In the genomic region with DNA sequence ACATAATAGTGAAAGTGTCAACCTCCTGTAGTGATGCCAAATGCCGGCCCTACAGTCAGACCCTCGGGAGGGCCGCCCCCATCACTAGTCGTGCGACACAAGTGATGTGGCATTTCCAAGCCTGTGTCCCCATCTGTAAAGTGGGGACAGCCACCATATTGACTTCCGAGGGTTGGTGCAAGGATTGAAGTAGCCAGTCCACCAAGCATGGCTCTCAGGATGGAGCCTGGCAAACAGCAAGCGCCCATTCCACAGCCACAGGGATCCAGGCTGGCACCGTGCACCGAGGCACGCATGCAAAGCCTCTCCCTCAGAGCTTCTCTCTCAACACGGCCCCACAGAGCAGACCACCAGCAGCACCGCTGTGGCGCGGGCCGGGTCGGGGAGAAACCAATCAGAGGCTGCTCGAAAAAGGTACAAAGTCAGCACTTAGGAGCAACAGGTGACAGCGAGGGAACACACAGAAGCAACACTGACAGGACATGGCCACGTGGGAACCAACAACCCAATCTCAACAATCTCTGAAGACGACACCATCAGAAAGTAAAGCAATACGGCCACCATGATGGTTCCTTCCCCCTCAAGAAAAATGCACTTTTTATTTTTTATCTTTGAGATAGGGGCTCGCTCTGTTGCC, we compare ENCODE assay signal across 23 cellular contexts. TPM values are rescaled to one million over a fixed set of nuclear protein-coding genes. Genes with fewer than 3 reads are reported as not detected.
A peak's percentile ranks its signal among the peaks of the same experiment; 100 is the strongest.
DNase-seq lines count a peak whose midpoint lies in the region; FAIRE-seq and TF ChIP-seq lines count a peak whose summit lies in the region.
"Had no signal": no experiment of that assay in that cellular context is flagged by ENCODE, and none has a peak within 500 bp of the region (broad histone marks: within the 10 kb centered on the region; RNA-seq: fewer than 3 reads in every experiment).

No MANE protein-coding gene starts in this region.

- intact Hi-C loops in colonic mucosa (cut with DNase I) = no loop called here

- H2AK5ac ChIP-seq in mesenchymal stem cell (ENCODE audit: low read length, severe bottlenecking) = no peak overlapping the region

- H2BK12ac ChIP-seq in mesenchymal stem cell (ENCODE audit: low read length in 2 of 2) = peak overlapping the region in 1 of 2 experiments; percentile 29

- peak overlapping the region; percentile 16 for H4K8ac ChIP-seq in mesenchymal stem cell (ENCODE audit: low read length)

- no peak overlapping the region for H3K4me2 ChIP-seq in mesenchymal stem cell (ENCODE audit: low read length, poor library complexity, severe bottlenecking)
- H3K4me2 ChIP-seq: A549 had no signal

- no peak for FAIRE-seq in small intestine (lab: Jason Lieb, UNC)
- FAIRE-seq: A549, GM12878, H54, RCC 7860 had no signal

- POLR2A ChIA-PET in HEK293 (lab: Yijun Ruan, JAX) (no interaction called here), GM10248 (lab: Yijun Ruan, JAX) (no interaction called here)

- H3K4me1 ChIP-seq in HEK293 (ENCODE audit: control insufficient read depth, insufficient read depth, low read length) (peaks cover 26% of the 10 kb centered on the region), colonic mucosa (peaks cover 16% of the 10 kb centered on the region), mesenchymal stem cell (ENCODE audit: control insufficient read depth, insufficient read depth, low read depth, low read length) (peaks cover 16% of the 10 kb centered on the region), small intestine (ENCODE audit: control insufficient read depth in 2 of 2, insufficient read depth in 1 of 2, low read depth in 1 of 2, low read length in 1 of 2) (peaks cover 4 to 23% of the 10 kb centered on the region in 2 donors), HAP-1 (peaks cover 11% of the 10 kb centered on the region)

- CTCF ChIA-PET in HEK293 (lab: Yijun Ruan, JAX) = interaction anchor here (0.5 to 0.7 kb wide), 3 partner anchors 9 to 188 kb away, joined by 3 to 7 read pairs (median 3); no protein-coding TSS in a partner anchor
- CTCF ChIA-PET in GM10248 (lab: Yijun Ruan, JAX) = no interaction called here

- H3K36me3 ChIP-seq in HEK293 (ENCODE audit: control insufficient read depth in 2 of 2, insufficient read depth in 1 of 2, low read length in 2 of 2) = peaks cover 4 to 12% of the 10 kb centered on the region in 2 experiments; a peak in 2 of 3 replicates
- no peaks in the 10 kb centered on the region for H3K36me3 ChIP-seq in colonic mucosa
- H3K36me3 ChIP-seq in mesenchymal stem cell (ENCODE audit: control insufficient read depth in 1 of 2, insufficient read depth in 2 of 2, low read depth in 1 of 2, low read length in 2 of 2) = peaks cover 7 to 17% of the 10 kb centered on the region in 2 experiments
- H3K36me3 ChIP-seq in small intestine (ENCODE audit: control insufficient read depth in 2 of 2, insufficient read depth in 2 of 2, low read length in 2 of 2) = peaks cover 0 to 2% of the 10 kb centered on the region in 2 donors
- peaks cover 4% of the 10 kb centered on the region for H3K36me3 ChIP-seq in HAP-1 (replicated peaks)

- H3K4me3 ChIP-seq in HEK293 (ENCODE audit: low read depth, low read length) (no peak overlapping the region), colonic mucosa (no peak overlapping the region), mesenchymal stem cell (ENCODE audit: insufficient read depth in 1 of 2, low read depth in 1 of 2, low read length in 2 of 2) (peak overlapping the region in 1 of 2 experiments; percentile 43), small intestine (ENCODE audit: low read depth in 1 of 2, low read length in 2 of 2) (no peak overlapping the region), HAP-1 (no peak overlapping the region)
- H3K4me3 ChIP-seq: A549, GM12878 had no signal

- H3K14ac ChIP-seq in mesenchymal stem cell (ENCODE audit: low read length in 2 of 2) = no peak overlapping the region

- H3K27me3 ChIP-seq in colonic mucosa (no peaks in the 10 kb centered on the region), mesenchymal stem cell (ENCODE audit: control insufficient read depth in 1 of 2, insufficient read depth in 1 of 2, low read length in 2 of 2) (no peaks in the 10 kb centered on the region), small intestine (ENCODE audit: control insufficient read depth in 2 of 2, insufficient read depth in 2 of 2, low read length in 2 of 2) (no peaks in the 10 kb centered on the region), HAP-1 (ENCODE audit: low read depth) (no peaks in the 10 kb centered on the region)

- H2BK120ac ChIP-seq in mesenchymal stem cell (ENCODE audit: low read depth, low read length) = no peak overlapping the region

- H3K23ac ChIP-seq in mesenchymal stem cell (ENCODE audit: low read length in 2 of 2) = no peak overlapping the region

- H2BK5ac ChIP-seq in mesenchymal stem cell (ENCODE audit: low read depth, low read length, poor library complexity, severe bottlenecking) = no peak overlapping the region

- in situ Hi-C loops in HAP-1 (cut with MboI; ENCODE audit: low sequenced_read_pairs) = no loop called here

- H3K18ac ChIP-seq in mesenchymal stem cell (ENCODE audit: low read depth in 1 of 2, low read length in 2 of 2) = peak overlapping the region in 1 of 2 experiments; percentile 30

- H2BK15ac ChIP-seq in mesenchymal stem cell (ENCODE audit: low read depth, poor library complexity, severe bottlenecking) = no peak overlapping the region

- H4K91ac ChIP-seq in mesenchymal stem cell (ENCODE audit: low read length) = peak overlapping the region; percentile 30

- no peak overlapping the region for H2AFZ ChIP-seq in mesenchymal stem cell (ENCODE audit: low read depth, low read length)

- DNase-seq in colonic mucosa (no peak), mesenchymal stem cell (no peak), small intestine (no peak), GM10248 (ENCODE audit: extremely low spot score) (no peak), HAP-1 (ENCODE audit: low spot score in 2 of 2) (no peak), DMS 273 treated with DMSO at 0.1 percent for 48 hours (lab: John Stamatoyannopoulos, UW) (no peak)
- DNase-seq: CD4-positive, alpha-beta T cell; COR-L47; DMS79 treated with DMSO at 0.1 percent for 48 hours; HFFc6; KBM-7; NCI-H1092; NCI-H146; NCI-H2029; NCI-H2171; NCI-H345; NCI-H524 had no signal

- H3K9me3 ChIP-seq in HEK293 (ENCODE audit: control insufficient read depth, insufficient read depth, low read depth, low read length) (no peaks in the 10 kb centered on the region), colonic mucosa (no peaks in the 10 kb centered on the region), mesenchymal stem cell (ENCODE audit: control insufficient read depth, low read length) (no peaks in the 10 kb centered on the region), small intestine (ENCODE audit: control insufficient read depth, low read depth) (no peaks in the 10 kb centered on the region), HAP-1 (no peaks in the 10 kb centered on the region)
- H3K9me3 ChIP-seq: A549 had no signal

- TF ChIP-seq CTCF in HEK293 (tag by site-specific recombination; IDR thresholded peaks at IDR 0.05) (no peak), colonic mucosa (IDR thresholded peaks at IDR 0.05) (no peak), GM10248 (IDR thresholded peaks at IDR 0.05; ENCODE audit: control extremely low read depth, extremely low read depth, low read depth, missing control alignments) (no peak)

- 91% methylated on average over 22 of the region's 22 CpGs for WGBS in mesenchymal stem cell
- 75 to 83% (median 81%) methylated on average over 22 of the region's 22 CpGs for WGBS in small intestine, 3 donors

- H3K27ac ChIP-seq in HEK293 (ENCODE audit: extremely low read depth, low read depth, low read length) (no peak overlapping the region), colonic mucosa (peak overlapping the region; percentile 77), mesenchymal stem cell (ENCODE audit: low read length, poor library complexity, severe bottlenecking) (no peak overlapping the region), small intestine (ENCODE audit: low read depth in 1 of 2, low read length in 1 of 2) (peak overlapping the region; percentile 6 to 45)
- H3K27ac ChIP-seq: A549, HL-60 had no signal

- H3K9ac ChIP-seq in colonic mucosa (ENCODE audit: low read depth in 2 of 2, low read length in 2 of 2) (peak overlapping the region in 1 of 2 donors; percentile 39), mesenchymal stem cell (ENCODE audit: low read length) (no peak overlapping the region)

- H3K79me1 ChIP-seq in mesenchymal stem cell (replicated peaks; ENCODE audit: low read length, poor library complexity, severe bottlenecking) = peaks cover 33% of the 10 kb centered on the region

- H3K4ac ChIP-seq in mesenchymal stem cell (ENCODE audit: low read depth in 1 of 2, low read length in 2 of 2) = peak overlapping the region in 1 of 2 experiments; percentile 20

TF ChIP-seq in HEK293, 187 proteins besides CTCF, POLR2A, EP300 and RAD21:
- TF ChIP-seq HOXC10 (CRISPR knock-in tag; IDR thresholded peaks at IDR 0.05) = no peak
- TF ChIP-seq SP2 (tag by site-specific recombination; IDR thresholded peaks at IDR 0.05) = no peak
- peak; percentile 85 for TF ChIP-seq SCRT1 (tag by site-specific recombination; IDR thresholded peaks at IDR 0.05; ENCODE audit: borderline replicate concordance)
- peak; percentile 86 for TF ChIP-seq SCRT2 (tag by site-specific recombination; IDR thresholded peaks at IDR 0.05)
- no peak for TF ChIP-seq ZNF670 (tag by site-specific recombination; IDR thresholded peaks at IDR 0.05; ENCODE audit: low read depth)
- TF ChIP-seq KLF9 (tag by site-specific recombination; IDR thresholded peaks at IDR 0.05; ENCODE audit: low read depth) = no peak
- TF ChIP-seq, protein P1, sequence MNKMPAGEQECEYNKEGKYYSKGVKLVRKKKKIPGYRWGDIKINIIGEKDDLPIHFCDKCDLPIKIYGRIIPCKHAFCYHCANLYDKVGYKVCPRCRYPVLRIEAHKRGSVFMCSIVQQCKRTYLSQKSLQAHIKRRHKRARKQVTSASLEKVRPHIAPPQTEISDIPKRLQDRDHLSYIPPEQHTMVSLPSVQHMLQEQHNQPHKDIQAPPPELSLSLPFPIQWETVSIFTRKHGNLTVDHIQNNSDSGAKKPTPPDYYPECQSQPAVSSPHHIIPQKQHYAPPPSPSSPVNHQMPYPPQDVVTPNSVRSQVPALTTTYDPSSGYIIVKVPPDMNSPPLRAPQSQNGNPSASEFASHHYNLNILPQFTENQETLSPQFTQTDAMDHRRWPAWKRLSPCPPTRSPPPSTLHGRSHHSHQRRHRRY (tag by site-specific recombination; IDR thresholded peaks at IDR 0.05) = no peak

RNA-seq across cellular contexts. Expression of a gene that starts 20.6 kb away (rescaled TPM):
- 10 to 100 TPM; 24.5 to 24.6 TPM for total RNA-seq in colonic mucosa
- polyA plus RNA-seq in mesenchymal stem cell (2013, experiment 1 of 2) = 24.1 TPM
- polyA plus RNA-seq in mesenchymal stem cell (2013, experiment 2 of 2) = 23.5 TPM
- 10 to 100 TPM in 2 of 3 donors, 1 to 10 TPM in 1; 9.2 to 14.6 (median 11.6) TPM for polyA plus RNA-seq in small intestine

Comparison
In these comparisons a context has a peak if more than half of its experiments do, and no peak if none do; other contexts are left out.
1. H3K27ac ChIP-seq: peak in colonic mucosa (single experiment) and small intestine (2 of 2); none in HEK293 (single experiment) and mesenchymal stem cell (single experiment).